14 cellular contexts compared by ENCODE assay signal in genomic region chr4:2251795-2252529, GRCh38. TPM values are rescaled to one million over a fixed set of nuclear protein-coding genes. Genes with fewer than 3 reads are reported as not detected.
A peak's percentile ranks its signal among the peaks of the same experiment; 100 is the strongest.
DNase-seq lines count a peak whose midpoint lies in the region; ATAC-seq and TF ChIP-seq lines count a peak whose summit lies in the region.
"Had no signal": no experiment of that assay in that cellular context is flagged by ENCODE, and none has a peak within 500 bp of the region (broad histone marks: within the 10 kb centered on the region; RNA-seq: fewer than 3 reads in every experiment).

No MANE protein-coding gene starts in this region.

- peak; percentile 13 for DNase-seq in natural killer cell
- DNase-seq in natural killer cell treated with Interleukin-12 subunit alpha and Interleukin-12 subunit beta and Interleukin-15 and Interleukin-18, amount 100 ng/mL, for 72 hours (ENCODE audit: low spot score), result no peak
- DNase-seq in T-cell, result peak in 4 of 34 experiments; percentile 0 to 10 (median 2)
- DNase-seq in lower leg skin (ENCODE audit: low spot score in 2 of 2), result peak; percentile 11 to 64
- DNase-seq in upper lobe of left lung, result peak; percentile 15 to 58
- no peak for DNase-seq in mucosa of gallbladder (ENCODE audit: low spot score)
- no peak for DNase-seq in PC-9
- DNase-seq: brain microvascular endothelial cell, DMS79, immature natural killer cell had no signal

- TF ChIP-seq CTCF in natural killer cell (IDR thresholded peaks at IDR 0.05) (no peak), lower leg skin (IDR thresholded peaks at IDR 0.05) (no peak), upper lobe of left lung (IDR thresholded peaks at IDR 0.05) (no peak), PC-9 (conservative IDR thresholded peaks at IDR 0.05) (no peak)

- no peak overlapping the region for H3K4me3 Mint-ChIP-seq in natural killer cell
- H3K4me3 Mint-ChIP-seq in natural killer cell treated with Interleukin-12 subunit alpha and Interleukin-12 subunit beta and Interleukin-15 and Interleukin-18, amount 100 ng/mL, for 72 hours, result no peak overlapping the region
- no peak overlapping the region for H3K4me3 Mint-ChIP-seq in T-cell
- H3K4me3 Mint-ChIP-seq: activated T-helper 17 cell treated with anti-CD3 and anti-CD28 coated beads, Interleukin-2, amount 50 U/mL, for 72 hours had no signal

- H3K9me3 Mint-ChIP-seq in natural killer cell, result no peaks in the 10 kb centered on the region
- H3K9me3 Mint-ChIP-seq in natural killer cell treated with Interleukin-12 subunit alpha and Interleukin-12 subunit beta and Interleukin-15 and Interleukin-18, amount 100 ng/mL, for 72 hours, result no peaks in the 10 kb centered on the region
- no peaks in the 10 kb centered on the region for H3K9me3 Mint-ChIP-seq in T-cell
- H3K9me3 Mint-ChIP-seq: activated T-helper 17 cell treated with anti-CD3 and anti-CD28 coated beads, Interleukin-2, amount 50 U/mL, for 72 hours; immature natural killer cell had no signal

- CTCF ChIA-PET in T-cell (lab: Charles Lee), result no interaction called here
- CTCF ChIA-PET in PC-9 (lab: Charles Lee), result no interaction called here

- no peaks in the 10 kb centered on the region for H3F3A ChIP-seq in PC-9 (ENCODE audit: insufficient read depth, low read depth)

- H3K27ac ChIP-seq in upper lobe of left lung (peak overlapping the region in 2 of 4 donors; percentile 97 to 98), PC-9 (no peak overlapping the region)
- H3K27ac ChIP-seq: BLaER1, brain microvascular endothelial cell, psoas muscle had no signal

- no peaks in the 10 kb centered on the region; the same call in 1 of the 2 replicates for H4K20me1 ChIP-seq in PC-9 (ENCODE audit: insufficient read depth)

- H2AFZ ChIP-seq in PC-9, result no peak overlapping the region

- peaks cover 18 to 85% (median 75%) of the 10 kb centered on the region in 4 donors for H3K36me3 ChIP-seq in upper lobe of left lung
- no peaks in the 10 kb centered on the region for H3K36me3 ChIP-seq in PC-9 (ENCODE audit: low read depth)

- intact Hi-C loops in natural killer cell (cut with micrococcal nuclease), result no loop called here
- intact Hi-C loops in lower leg skin (cut with DNase I; ENCODE audit: low total_unique reads), result no loop called here
- intact Hi-C loops in PC-9 (cut with micrococcal nuclease; ENCODE audit: unreplicated experiment), result no loop called here

- H3K9me2 ChIP-seq in PC-9 (ENCODE audit: insufficient read depth), result no peaks in the 10 kb centered on the region

- no peaks in the 10 kb centered on the region for H3K9me3 ChIP-seq in upper lobe of left lung
- H3K9me3 ChIP-seq in PC-9 (ENCODE audit: insufficient read depth, low read depth), result no peaks in the 10 kb centered on the region
- H3K9me3 ChIP-seq: BLaER1, psoas muscle had no signal

- BruUV-seq in PC-9 (replicated peaks; lab: Mats Ljungman, UMichigan), result no TSS peak

- peaks cover 2 to 14% of the 10 kb centered on the region in 2 donors for H3K4me1 Mint-ChIP-seq in natural killer cell
- peaks cover 0 to 3% of the 10 kb centered on the region in 2 donors for H3K4me1 Mint-ChIP-seq in natural killer cell treated with Interleukin-12 subunit alpha and Interleukin-12 subunit beta and Interleukin-15 and Interleukin-18, amount 100 ng/mL, for 72 hours (ENCODE audit: low read depth in 2 of 2)
- H3K4me1 Mint-ChIP-seq in T-cell, result peaks cover 0 to 11% (median 10%) of the 10 kb centered on the region in 3 donors
- H3K4me1 Mint-ChIP-seq: activated T-helper 17 cell treated with anti-CD3 and anti-CD28 coated beads, Interleukin-2, amount 50 U/mL, for 72 hours had no signal

- no peaks in the 10 kb centered on the region for H3K27me3 Mint-ChIP-seq in natural killer cell (ENCODE audit: low read depth in 2 of 2)
- H3K27me3 Mint-ChIP-seq in natural killer cell treated with Interleukin-12 subunit alpha and Interleukin-12 subunit beta and Interleukin-15 and Interleukin-18, amount 100 ng/mL, for 72 hours, result no peaks in the 10 kb centered on the region
- H3K27me3 Mint-ChIP-seq in T-cell, result no peaks in the 10 kb centered on the region
- H3K27me3 Mint-ChIP-seq: activated T-helper 17 cell treated with anti-CD3 and anti-CD28 coated beads, Interleukin-2, amount 50 U/mL, for 72 hours had no signal

- H3K4me3 ChIP-seq in lower leg skin (ENCODE audit: low read depth, poor library complexity, severe bottlenecking) (no peak overlapping the region), upper lobe of left lung (no peak overlapping the region), PC-9 (no peak overlapping the region)
- H3K4me3 ChIP-seq: BLaER1, psoas muscle had no signal

- no peak for TF ChIP-seq EP300 in upper lobe of left lung (IDR thresholded peaks at IDR 0.05)

- POLR2A ChIA-PET in T-cell (lab: Charles Lee) (no interaction called here), PC-9 (lab: Charles Lee; ENCODE audit: unreplicated experiment) (no interaction called here)

- TF ChIP-seq POLR2A in lower leg skin (IDR thresholded peaks at IDR 0.05) (no peak), upper lobe of left lung (IDR thresholded peaks at IDR 0.05) (no peak)

- no peak overlapping the region for H3K4me2 ChIP-seq in PC-9
- H3K4me2 ChIP-seq: BLaER1 had no signal

- H3K36me3 Mint-ChIP-seq in natural killer cell, result no peaks in the 10 kb centered on the region
- no peaks in the 10 kb centered on the region for H3K36me3 Mint-ChIP-seq in natural killer cell treated with Interleukin-12 subunit alpha and Interleukin-12 subunit beta and Interleukin-15 and Interleukin-18, amount 100 ng/mL, for 72 hours
- H3K36me3 Mint-ChIP-seq in T-cell, result peaks cover 17% of the 10 kb centered on the region

- 95 to 97% methylated on average over 12 to 15 of the region's 16 CpGs for WGBS in lower leg skin, 2 donors
- WGBS in upper lobe of left lung, 2 donors, result 94% methylated on average over 11 to 16 of the region's 16 CpGs

- no peak for ATAC-seq in natural killer cell
- no peak for ATAC-seq in natural killer cell treated with Interleukin-12 subunit alpha and Interleukin-12 subunit beta and Interleukin-15 and Interleukin-18, amount 100 ng/mL, for 72 hours
- no peak for ATAC-seq in T-cell (replicated peaks in 1 of 4)
- ATAC-seq in upper lobe of left lung (ENCODE audit: low FRiP score in 2 of 2), result no peak
- no peak for ATAC-seq in GM19351 (IDR thresholded peaks at IDR 0.05; ENCODE audit: unreplicated experiment)
- ATAC-seq: activated T-helper 17 cell treated with anti-CD3 and anti-CD28 coated beads, Interleukin-2, amount 50 U/mL, for 72 hours had no signal

- H3K79me2 ChIP-seq in PC-9 (ENCODE audit: low read depth), result no peaks in the 10 kb centered on the region

- H3K4me1 ChIP-seq in upper lobe of left lung (peaks cover 37 to 64% (median 41%) of the 10 kb centered on the region in 4 donors), PC-9 (replicated peaks; ENCODE audit: insufficient read depth) (no peaks in the 10 kb centered on the region)

- no peaks in the 10 kb centered on the region for H3K27me3 ChIP-seq in upper lobe of left lung
- no peaks in the 10 kb centered on the region for H3K27me3 ChIP-seq in PC-9 (ENCODE audit: insufficient read depth, low read depth)
- H3K27me3 ChIP-seq: BLaER1, brain microvascular endothelial cell had no signal

- peak overlapping the region; percentile 34 to 70 for H3K27ac Mint-ChIP-seq in natural killer cell
- no peak overlapping the region for H3K27ac Mint-ChIP-seq in natural killer cell treated with Interleukin-12 subunit alpha and Interleukin-12 subunit beta and Interleukin-15 and Interleukin-18, amount 100 ng/mL, for 72 hours
- H3K27ac Mint-ChIP-seq in T-cell, result peak overlapping the region; percentile 19 to 44
- H3K27ac Mint-ChIP-seq: activated T-helper 17 cell treated with anti-CD3 and anti-CD28 coated beads, Interleukin-2, amount 50 U/mL, for 72 hours had no signal

RNA-seq across cellular contexts. Expression of gene MXD4, which starts 9.9 kb away (rescaled TPM):
- total RNA-seq in natural killer cell (100 to 1,000 TPM; 141 to 172 (median 166) TPM), T-cell (100 to 1,000 TPM in 1 of 5 donors, 10 to 100 TPM in 4; 57.0 to 125 (median 78.2) TPM), lower leg skin (10 to 100 TPM; 33.3 to 62.6 (median 47.6) TPM), upper lobe of left lung (100 to 1,000 TPM in 1 of 6 donors, 10 to 100 TPM in 5; 50.1 to 135 (median 76.4) TPM), mucosa of gallbladder (98.4 TPM), PC-9 (2021) (34.0 and 37.0 TPM in 2 replicates)
- 10 to 100 TPM; 13.9 to 14.5 TPM for total RNA-seq in natural killer cell treated with Interleukin-12 subunit alpha and Interleukin-12 subunit beta and Interleukin-15 and Interleukin-18, amount 100 ng/mL, for 72 hours

RNA-seq across cellular contexts. Expression of gene HAUS3, which starts 10.0 kb away (rescaled TPM):
- total RNA-seq in natural killer cell (10 to 100 TPM; 38.0 to 50.3 (median 49.4) TPM), T-cell (10 to 100 TPM; 29.3 to 94.0 (median 31.2) TPM), lower leg skin (10 to 100 TPM in 3 of 4 donors, 1 to 10 TPM in 1; 6.8 to 15.3 (median 12.4) TPM), upper lobe of left lung (10 to 100 TPM in 5 of 6 donors, 1 to 10 TPM in 1; 8.2 to 21.0 (median 12.5) TPM), mucosa of gallbladder (12.0 TPM), PC-9 (2021) (15.8 and 16.2 TPM in 2 replicates)
- 10 to 100 TPM; 17.6 to 30.0 TPM for total RNA-seq in natural killer cell treated with Interleukin-12 subunit alpha and Interleukin-12 subunit beta and Interleukin-15 and Interleukin-18, amount 100 ng/mL, for 72 hours

RNA-seq across cellular contexts. Expression of gene POLN, which starts 10.0 kb away (rescaled TPM):
- total RNA-seq in natural killer cell (1 to 10 TPM; 2.6 to 6.9 (median 3.3) TPM), T-cell (1 to 10 TPM; 2.5 to 3.7 (median 2.7) TPM), lower leg skin (1 to 10 TPM in 2 of 4 donors, under 1 TPM in 2; 0.30 to 3.3 (median 0.89) TPM), upper lobe of left lung (1 to 10 TPM in 5 of 6 donors, under 1 TPM in 1; 0.89 to 5.5 (median 2.6) TPM), mucosa of gallbladder (7.7 TPM), PC-9 (2021) (0.18 and 1.3 TPM in 2 replicates)
- 1 to 10 TPM; 3.8 to 6.1 TPM for total RNA-seq in natural killer cell treated with Interleukin-12 subunit alpha and Interleukin-12 subunit beta and Interleukin-15 and Interleukin-18, amount 100 ng/mL, for 72 hours

Comparison
In these comparisons a context has a peak if more than half of its experiments do, and no peak if none do; other contexts are left out.
1. DNase-seq: peak in natural killer cell (single experiment), lower leg skin (2 of 2) and upper lobe of left lung (2 of 2); none in natural killer cell treated with Interleukin-12 subunit alpha and Interleukin-12 subunit beta and Interleukin-15 and Interleukin-18, amount 100 ng/mL, for 72 hours (single experiment), mucosa of gallbladder (single experiment) and PC-9 (0 of 2).
2. H3K27ac Mint-ChIP-seq: peak in natural killer cell (2 of 2) and T-cell (2 of 2); none in natural killer cell treated with Interleukin-12 subunit alpha and Interleukin-12 subunit beta and Interleukin-15 and Interleukin-18, amount 100 ng/mL, for 72 hours (0 of 2).